1 cellular context compared by ENCODE assay signal in genomic region chr2:7452110-7452851, GRCh38.
TF ChIP-seq lines count a peak whose summit lies in the region.

No MANE protein-coding gene starts in this region.

TF ChIP-seq in GM12878, 131 proteins besides CTCF, POLR2A, EP300 and RAD21:
- TF ChIP-seq SP1 (IDR thresholded peaks at IDR 0.05; ENCODE audit: low read depth, low read length) (no peak), ZBED1 (IDR thresholded peaks at IDR 0.05; ENCODE audit: borderline replicate concordance) (no peak), ZNF24 (IDR thresholded peaks at IDR 0.05) (no peak), HCFC1 (IDR thresholded peaks at IDR 0.05; ENCODE audit: low read length) (no peak), NR2C2 (IDR thresholded peaks at IDR 0.05; ENCODE audit: borderline replicate concordance, control insufficient read depth, insufficient read length, low read depth) (no peak), CEBPZ (IDR thresholded peaks at IDR 0.05; ENCODE audit: low read depth, low read length) (no peak), IRF3 (IDR thresholded peaks at IDR 0.05) (no peak), GABPA (IDR thresholded peaks at IDR 0.05; ENCODE audit: low read depth) (no peak), CREM (IDR thresholded peaks at IDR 0.05; ENCODE audit: low read depth) (no peak), CHD1 (IDR thresholded peaks at IDR 0.05; ENCODE audit: low read depth, low read length) (no peak), RFX5 (IDR thresholded peaks at IDR 0.05; ENCODE audit: low read depth, low read length) (no peak), ZNF207 (IDR thresholded peaks at IDR 0.05; ENCODE audit: borderline replicate concordance) (no peak), NRF1 (conservative IDR thresholded peaks at IDR 0.05; ENCODE audit: low read depth, low read length) (no peak), WRNIP1 (IDR thresholded peaks at IDR 0.05; ENCODE audit: borderline replicate concordance, low read depth, low read length) (no peak), NFXL1 (IDR thresholded peaks at IDR 0.05; ENCODE audit: borderline replicate concordance) (no peak)
- TF ChIP-seq, protein P1, sequence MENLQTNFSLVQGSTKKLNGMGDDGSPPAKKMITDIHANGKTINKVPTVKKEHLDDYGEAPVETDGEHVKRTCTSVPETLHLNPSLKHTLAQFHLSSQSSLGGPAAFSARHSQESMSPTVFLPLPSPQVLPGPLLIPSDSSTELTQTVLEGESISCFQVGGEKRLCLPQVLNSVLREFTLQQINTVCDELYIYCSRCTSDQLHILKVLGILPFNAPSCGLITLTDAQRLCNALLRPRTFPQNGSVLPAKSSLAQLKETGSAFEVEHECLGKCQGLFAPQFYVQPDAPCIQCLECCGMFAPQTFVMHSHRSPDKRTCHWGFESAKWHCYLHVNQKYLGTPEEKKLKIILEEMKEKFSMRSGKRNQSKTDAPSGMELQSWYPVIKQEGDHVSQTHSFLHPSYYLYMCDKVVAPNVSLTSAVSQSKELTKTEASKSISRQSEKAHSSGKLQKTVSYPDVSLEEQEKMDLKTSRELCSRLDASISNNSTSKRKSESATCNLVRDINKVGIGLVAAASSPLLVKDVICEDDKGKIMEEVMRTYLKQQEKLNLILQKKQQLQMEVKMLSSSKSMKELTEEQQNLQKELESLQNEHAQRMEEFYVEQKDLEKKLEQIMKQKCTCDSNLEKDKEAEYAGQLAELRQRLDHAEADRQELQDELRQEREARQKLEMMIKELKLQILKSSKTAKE (IDR thresholded peaks at IDR 0.05; ENCODE audit: low read depth, poor library complexity, severe bottlenecking): no peak
